Comparison of ENCODE assay signal across 8 cellular contexts in genomic region chr15:73265536-73266153, GRCh38.
DNase-seq lines count a peak whose midpoint lies in the region; ATAC-seq and TF ChIP-seq lines count a peak whose summit lies in the region.

No MANE protein-coding gene starts in this region.

- H3K36me3 ChIP-seq in heart left ventricle (peaks cover 0 to 38% (median 8%) of the 10 kb centered on the region in 9 donors), tibial nerve (peaks cover 0 to 43% (median 0%) of the 10 kb centered on the region in 3 donors)

- intact Hi-C loops in heart left ventricle (cut with DNase I), result no loop called here
- intact Hi-C loops in left ventricle myocardium superior (cut with micrococcal nuclease), result no loop called here

- H3K27me3 ChIP-seq in heart left ventricle, result no peaks in the 10 kb centered on the region
- no peaks in the 10 kb centered on the region for H3K27me3 ChIP-seq in tibial nerve

- no peaks in the 10 kb centered on the region for H3K4me1 Mint-ChIP-seq in naive B cell

- WGBS in heart left ventricle, 4 donors, result 69 to 74% (median 70%) methylated on average over 4 of the region's 4 CpGs
- WGBS in tibial nerve, 2 donors, result 53 to 59% methylated on average over 4 of the region's 4 CpGs

- peak overlapping the region in 1 of 6 donors; percentile 40 for H3K27ac Mint-ChIP-seq in naive B cell

- H3K4me3 ChIP-seq in heart left ventricle (no peak overlapping the region), tibial nerve (no peak overlapping the region)

- no peaks in the 10 kb centered on the region for H3K4me1 ChIP-seq in heart left ventricle
- H3K4me1 ChIP-seq in tibial nerve, result no peaks in the 10 kb centered on the region

- H3K36me3 Mint-ChIP-seq in naive B cell, result peaks cover 0 to 5% of the 10 kb centered on the region in 2 donors

- H3K27me3 Mint-ChIP-seq in naive B cell, result peaks cover 0 to 7% (median 5%) of the 10 kb centered on the region in 3 donors

- no peaks in the 10 kb centered on the region for H3K9me3 ChIP-seq in heart left ventricle
- H3K9me3 ChIP-seq in tibial nerve, result no peaks in the 10 kb centered on the region

- H3K9me3 Mint-ChIP-seq in naive B cell, result no peaks in the 10 kb centered on the region

- no peak overlapping the region for H3K27ac ChIP-seq in heart left ventricle
- no peak overlapping the region for H3K27ac ChIP-seq in tibial nerve

- DNase-seq in heart left ventricle (no peak), left ventricle myocardium superior (no peak), NCI-H1436 treated with DMSO at 0.1 percent for 48 hours (lab: John Stamatoyannopoulos, UW) (peak; percentile 5), ecto neural progenitor cell (ENCODE audit: low spot score) (peak; percentile 67), naive B cell (peak; percentile 19), tibial nerve (ENCODE audit: low spot score in 2 of 2) (peak in 1 of 2 donors; percentile 17)
- peak; percentile 20 to 21 for DNase-seq in activated CD4-positive, alpha-beta T cell treated with anti-CD3 and anti-CD28 coated beads for 24 hours (ENCODE audit: low read depth in 2 of 2)

- H3K4me3 Mint-ChIP-seq in naive B cell, result no peak overlapping the region

- no peak for TF ChIP-seq POLR2A in heart left ventricle (IDR thresholded peaks at IDR 0.05)
- TF ChIP-seq POLR2A in tibial nerve (IDR thresholded peaks at IDR 0.05), result no peak

- TF ChIP-seq CTCF in heart left ventricle (IDR thresholded peaks at IDR 0.05) (peak in 10 of 12 donors; percentile 19 to 58 (median 45)), tibial nerve (IDR thresholded peaks at IDR 0.05) (peak; percentile 19 to 47 (median 40))

- no peak for TF ChIP-seq EP300 in tibial nerve (IDR thresholded peaks at IDR 0.05)

- ATAC-seq in heart left ventricle (no peak), left ventricle myocardium superior (no peak), naive B cell (ENCODE audit: low read depth in 2 of 2) (peak; percentile 42 to 49), GM21528 (IDR thresholded peaks at IDR 0.05; ENCODE audit: low FRiP score, unreplicated experiment) (no peak)

Comparison
In these comparisons a context has a peak if more than half of its experiments do, and no peak if none do; other contexts are left out.
1. ATAC-seq: peak in naive B cell (2 of 2); none in heart left ventricle (0 of 4), left ventricle myocardium superior (single experiment) and GM21528 (single experiment).
2. DNase-seq: peak in NCI-H1436 treated with DMSO at 0.1 percent for 48 hours (single experiment), activated CD4-positive, alpha-beta T cell treated with anti-CD3 and anti-CD28 coated beads for 24 hours (2 of 2), ecto neural progenitor cell (single experiment) and naive B cell (single experiment); none in heart left ventricle (0 of 5) and left ventricle myocardium superior (single experiment).